Comparison of ENCODE assay signal across 1 cellular context in genomic region chr6:107957909-107958688, GRCh38.
TF ChIP-seq lines count a peak whose summit lies in the region.

SEC63 (minus strand) TSS chr6:107958208; CDS start chr6:107958009, 199 bp downstream.

TF ChIP-seq in HepG2, 621 proteins besides CTCF, POLR2A, EP300 and RAD21 (continued from another document):
- TF ChIP-seq ATF6 (CRISPR knock-in tag; conservative IDR thresholded peaks at IDR 0.05) (0 out of 2 replicates have a peak, but pooled peaks have one; percentile 16), ZNF383 (CRISPR knock-in tag; IDR thresholded peaks at IDR 0.05; ENCODE audit: borderline replicate concordance) (no peak), ZNF749 (CRISPR knock-in tag; IDR thresholded peaks at IDR 0.05; ENCODE audit: borderline replicate concordance) (peak; percentile 66; the same call in 1 of the 2 replicates), TMF1 (CRISPR knock-in tag; IDR thresholded peaks at IDR 0.05; ENCODE audit: low read depth) (no peak; the same call in 1 of the 2 replicates), POLR2AphosphoS5 (IDR thresholded peaks at IDR 0.05; ENCODE audit: low read depth, low read length) (peak; percentile 88), RBFOX2 (IDR thresholded peaks at IDR 0.05; ENCODE audit: low read depth, low read length) (peak; percentile 91), TOPORS (CRISPR knock-in tag; IDR thresholded peaks at IDR 0.05) (no peak; the same call in 1 of the 2 replicates), KIAA2018 (CRISPR knock-in tag; IDR thresholded peaks at IDR 0.05; ENCODE audit: borderline replicate concordance) (no peak), MAX (IDR thresholded peaks at IDR 0.05) (peak; percentile 90), ZNF282 (IDR thresholded peaks at IDR 0.05; ENCODE audit: partially characterized antibody) (no peak), GTF3A (CRISPR knock-in tag; conservative IDR thresholded peaks at IDR 0.05) (no peak), ATF5 (CRISPR knock-in tag; IDR thresholded peaks at IDR 0.05; ENCODE audit: low read depth) (no peak), RARG (CRISPR knock-in tag; IDR thresholded peaks at IDR 0.05; ENCODE audit: low read depth) (no peak), ZSCAN9 (CRISPR knock-in tag; IDR thresholded peaks at IDR 0.05; ENCODE audit: borderline replicate concordance) (peak; percentile 64; the same call in 1 of the 2 replicates), TEAD3 (CRISPR knock-in tag; optimal IDR thresholded peaks at IDR 0.05; ENCODE audit: borderline replicate concordance) (peak; percentile 46), SP140L (CRISPR knock-in tag; IDR thresholded peaks at IDR 0.05; ENCODE audit: borderline replicate concordance) (no peak), ZNF143 (CRISPR knock-in tag; IDR thresholded peaks at IDR 0.05) (peak; percentile 19; the same call in 1 of the 2 replicates), ZNF12 (CRISPR knock-in tag; IDR thresholded peaks at IDR 0.05) (no peak), WIZ (CRISPR knock-in tag; IDR thresholded peaks at IDR 0.05) (no peak; the same call in 1 of the 2 replicates), JUNB (CRISPR knock-in tag; IDR thresholded peaks at IDR 0.05; ENCODE audit: borderline replicate concordance) (0 out of 2 replicates have a peak, but pooled peaks have one; percentile 3), KLF16 (CRISPR knock-in tag; IDR thresholded peaks at IDR 0.05) (0 out of 4 replicates have a peak, but pooled peaks have one; percentile 20 to 60), SNAPC4 (CRISPR knock-in tag; IDR thresholded peaks at IDR 0.05) (no peak), ZMYM3 (CRISPR knock-in tag; IDR thresholded peaks at IDR 0.05) (no peak), ZNF451 (CRISPR knock-in tag; IDR thresholded peaks at IDR 0.05) (peak; percentile 91; the same call in 1 of the 2 replicates)
TF ChIP-seq in HepG2: peak in this region for 217.
